ENCODE assay signal across 1 cellular context in the genomic region with DNA sequence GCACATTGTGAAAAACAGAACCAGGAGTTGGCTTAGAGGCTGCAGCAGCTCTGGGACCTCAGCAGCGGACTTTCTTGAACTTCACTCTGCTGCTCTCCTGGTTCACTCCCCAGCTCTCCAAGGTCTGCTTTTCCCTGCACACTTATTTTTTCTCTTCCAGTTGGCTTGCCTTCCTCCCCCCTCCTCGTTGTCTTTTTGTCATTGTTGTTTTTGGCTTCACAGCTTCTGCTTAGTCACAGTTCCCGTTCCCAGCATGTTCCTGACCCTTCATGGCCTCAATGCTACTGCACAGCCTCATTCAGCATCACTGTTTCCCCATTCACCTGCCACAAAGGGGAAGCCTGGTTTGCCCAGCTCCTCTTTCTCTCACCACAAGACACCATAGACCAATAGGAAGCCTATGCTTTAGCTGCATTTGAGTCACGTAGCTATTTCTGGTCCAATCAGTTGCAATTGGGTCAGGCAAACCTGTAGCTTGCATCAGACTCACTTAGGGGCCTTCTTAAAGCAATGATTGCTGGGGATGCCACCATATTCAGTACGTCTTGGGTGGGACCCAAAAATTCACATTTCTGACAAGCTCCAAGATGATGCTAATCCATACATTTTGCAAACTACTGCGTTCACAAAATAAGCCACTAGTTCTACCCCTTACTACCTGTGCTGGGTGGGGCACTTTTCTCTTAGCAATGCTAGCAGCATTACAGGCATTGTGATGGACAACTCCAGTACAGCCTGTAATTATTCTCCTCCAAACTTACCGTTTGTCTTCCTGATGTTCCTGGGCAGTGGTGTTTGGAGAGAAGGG.
TF ChIP-seq lines count a peak whose summit lies in the region.

No MANE protein-coding gene starts in this region.

TF ChIP-seq in HCT116, 20 proteins besides CTCF, POLR2A, EP300 and RAD21 (continued from another document):
- no peak for TF ChIP-seq EGR1 (IDR thresholded peaks at IDR 0.05; ENCODE audit: low read depth)
- TF ChIP-seq SRF (IDR thresholded peaks at IDR 0.05; ENCODE audit: low read depth), result no peak
